21 cellular contexts compared by ENCODE assay signal in the genomic region with DNA sequence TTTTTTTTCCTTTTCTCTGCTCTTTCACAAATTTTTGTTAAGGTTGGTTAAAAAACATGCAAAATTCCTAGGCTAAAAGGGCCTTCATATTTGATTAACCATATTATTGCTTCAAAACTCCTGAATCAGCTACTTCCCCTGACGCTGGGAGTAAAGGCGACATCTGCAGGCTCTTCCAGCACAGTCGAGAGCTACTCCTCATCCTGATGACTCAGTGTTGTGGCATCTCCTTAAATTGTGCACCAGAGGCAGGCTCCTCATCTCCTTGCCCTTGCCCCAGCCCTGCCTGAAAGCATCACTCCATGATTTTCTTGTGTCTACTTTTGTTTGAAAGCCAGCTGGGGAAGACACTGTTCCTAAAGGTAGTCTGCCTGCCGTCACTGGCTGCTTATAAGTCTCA. TPM values are rescaled to one million over a fixed set of nuclear protein-coding genes. Genes with fewer than 3 reads are reported as not detected.
A peak's percentile ranks its signal among the peaks of the same experiment; 100 is the strongest.
DNase-seq lines count a peak whose midpoint lies in the region; ATAC-seq, FAIRE-seq and TF ChIP-seq lines count a peak whose summit lies in the region.
"Had no signal": no experiment of that assay in that cellular context is flagged by ENCODE, and none has a peak within 500 bp of the region (broad histone marks: within the 10 kb centered on the region; RNA-seq: fewer than 3 reads in every experiment).

No MANE protein-coding gene starts in this region.

- H3K9ac ChIP-seq in H9 (ENCODE audit: extremely low read depth, insufficient read length, low read length) (no peak overlapping the region), NT2/D1 (ENCODE audit: insufficient read length, low read depth) (no peak overlapping the region), H1 (replicated peaks in 1 of 4; ENCODE audit: extremely low read depth in 1 of 4, low read depth in 3 of 4, low read length in 3 of 4) (no peak overlapping the region)

- TF ChIP-seq POLR2A in H1 (IDR thresholded peaks at IDR 0.05; ENCODE audit: control extremely low read depth in 1 of 2, low read depth in 2 of 2, low read length in 2 of 2), result no peak

- WGBS in H9 (ENCODE audit: extremely low coverage, insufficient read length, low lambda C conversion rate), result no CpG with 5 or more reads among the region's 4 CpGs
- WGBS in H1 (ENCODE audit: extremely low coverage in 1 of 2, insufficient coverage in 1 of 2, insufficient read length in 1 of 2, insufficient replicate concordance in 2 of 2, low coverage in 1 of 2, low lambda C conversion rate in 2 of 2, missing lambda C conversion rate in 1 of 2), 2 experiments, result 71% methylated on average over 4 of the region's 4 CpGs; no CpG with 5 or more reads in 1 of the 2 experiments

- peaks cover 2 to 13% (median 4%) of the 10 kb centered on the region in 3 experiments; a peak in 5 of 7 replicates for H3K36me3 Mint-ChIP-seq in H9 (ENCODE audit: insufficient read depth in 1 of 3, low read depth in 3 of 3)
- H3K36me3 Mint-ChIP-seq in activated T-helper 1 cell treated with anti-CD3 and anti-CD28 coated beads, Interleukin-12 subunit alpha, Interleukin-12 subunit beta, Interleukin-2, Interleukin-4 antibody, amounts not matched to agents 30 ng/mL and 10 ng/mL and 1 ng/mL, durations not matched to agents 14 hours and 24 hours and 36 hours (ENCODE audit: low read depth), result no peaks in the 10 kb centered on the region
- H3K36me3 Mint-ChIP-seq in endothelial cell (ENCODE audit: low read depth, unreplicated experiment), result peaks cover 5% of the 10 kb centered on the region
- H3K36me3 Mint-ChIP-seq: CD4-positive, CD25-positive, alpha-beta regulatory T cell had no signal

- no peak overlapping the region for H4K5ac ChIP-seq in H9 (ENCODE audit: insufficient read length, low read depth, low read length)
- H4K5ac ChIP-seq in H1 (ENCODE audit: insufficient read length, low read depth, low read length), result no peak overlapping the region

- no peak for TF ChIP-seq EP300 in H1 (IDR thresholded peaks at IDR 0.05; ENCODE audit: borderline replicate concordance in 1 of 2, low read depth in 2 of 2, low read length in 2 of 2)

- POLR2A ChIA-PET in H1 (lab: Charles Lee; ENCODE audit: partially characterized antibody), result no interaction called here

- H3K4me1 ChIP-seq in H9 (ENCODE audit: insufficient read depth, low read length), result no peaks in the 10 kb centered on the region
- no peaks in the 10 kb centered on the region for H3K4me1 ChIP-seq in NT2/D1 (ENCODE audit: insufficient read depth, insufficient read length)
- no peaks in the 10 kb centered on the region for H3K4me1 ChIP-seq in H1 (replicated peaks in 1 of 4; ENCODE audit: control insufficient read depth in 3 of 4, insufficient read depth in 4 of 4, low read length in 3 of 4)
- H3K4me1 ChIP-seq: A549, SJSA1 had no signal

- H3K4ac ChIP-seq in H9 (ENCODE audit: low read depth, low read length) (no peak overlapping the region), H1 (replicated peaks; ENCODE audit: insufficient read length, low read depth, low read length) (no peak overlapping the region)

- H2BK120ac ChIP-seq in H9 (ENCODE audit: low read depth, low read length, poor library complexity, severe bottlenecking), result no peak overlapping the region
- no peak overlapping the region for H2BK120ac ChIP-seq in H1 (replicated peaks; ENCODE audit: low read depth, low read length)

- H2AK5ac ChIP-seq in H9 (ENCODE audit: insufficient read length, low read length) (no peak overlapping the region), H1 (ENCODE audit: low read depth, low read length) (no peak overlapping the region)

- H3K27me3 Mint-ChIP-seq in H9 (ENCODE audit: low read depth) (peaks cover 91% of the 10 kb centered on the region), endothelial cell (ENCODE audit: unreplicated experiment) (no peaks in the 10 kb centered on the region)
- H3K27me3 Mint-ChIP-seq in activated T-helper 1 cell treated with anti-CD3 and anti-CD28 coated beads, Interleukin-12 subunit alpha, Interleukin-12 subunit beta, Interleukin-2, Interleukin-4 antibody, amounts not matched to agents 30 ng/mL and 10 ng/mL and 1 ng/mL, durations not matched to agents 14 hours and 24 hours and 36 hours (ENCODE audit: insufficient read depth), result no peaks in the 10 kb centered on the region
- H3K27me3 Mint-ChIP-seq: CD4-positive, CD25-positive, alpha-beta regulatory T cell had no signal

- H3K9me3 Mint-ChIP-seq in H9 (peaks cover 23 to 35% of the 10 kb centered on the region in 2 experiments), endothelial cell (ENCODE audit: unreplicated experiment) (peaks cover 14% of the 10 kb centered on the region)
- no peaks in the 10 kb centered on the region for H3K9me3 Mint-ChIP-seq in activated T-helper 1 cell treated with anti-CD3 and anti-CD28 coated beads, Interleukin-12 subunit alpha, Interleukin-12 subunit beta, Interleukin-2, Interleukin-4 antibody, amounts not matched to agents 30 ng/mL and 10 ng/mL and 1 ng/mL, durations not matched to agents 14 hours and 24 hours and 36 hours

- H3T11ph ChIP-seq in H9 (ENCODE audit: low read length), result no peak overlapping the region

- H3K79me1 ChIP-seq in H9 (ENCODE audit: insufficient read depth, low read depth, low read length, poor library complexity, severe bottlenecking), result no peaks in the 10 kb centered on the region
- H3K79me1 ChIP-seq in H1 (ENCODE audit: low read depth, low read length), result no peaks in the 10 kb centered on the region

- intact Hi-C loops in activated T-helper 1 cell treated with anti-CD3 and anti-CD28 coated beads, Interleukin-12 subunit alpha, Interleukin-12 subunit beta, Interleukin-2, Interleukin-4 antibody, amounts not matched to agents 30 ng/mL and 10 ng/mL and 1 ng/mL, durations not matched to agents 14 hours and 24 hours and 36 hours (cut with micrococcal nuclease), result no loop called here

- H3K4me3 Mint-ChIP-seq in H9 (no peak overlapping the region), endothelial cell (ENCODE audit: unreplicated experiment) (no peak overlapping the region)
- no peak overlapping the region for H3K4me3 Mint-ChIP-seq in activated T-helper 1 cell treated with anti-CD3 and anti-CD28 coated beads, Interleukin-12 subunit alpha, Interleukin-12 subunit beta, Interleukin-2, Interleukin-4 antibody, amounts not matched to agents 30 ng/mL and 10 ng/mL and 1 ng/mL, durations not matched to agents 14 hours and 24 hours and 36 hours
- H3K4me3 Mint-ChIP-seq: CD4-positive, CD25-positive, alpha-beta regulatory T cell had no signal

- CTCF ChIA-PET in H1 (lab: Charles Lee; ENCODE audit: partially characterized antibody), result no interaction called here

- ATAC-seq in GM21528 (IDR thresholded peaks at IDR 0.05; ENCODE audit: low FRiP score, unreplicated experiment), result no peak
- ATAC-seq: A549, Panc1 had no signal

- H4K20me1 ChIP-seq in H9 (ENCODE audit: control insufficient read depth, insufficient read depth, insufficient read length) (no peaks in the 10 kb centered on the region), H1 (replicated peaks in 1 of 2; ENCODE audit: control insufficient read depth in 1 of 2, insufficient read depth in 2 of 2, low read length in 2 of 2) (peaks cover 0 to 1% of the 10 kb centered on the region in 2 experiments)

- H4K91ac ChIP-seq in H9 (ENCODE audit: insufficient read length, low read depth, low read length) (no peak overlapping the region), H1 (replicated peaks; ENCODE audit: insufficient read length, low read length) (no peak overlapping the region)

- H2BK12ac ChIP-seq in H9 (ENCODE audit: insufficient read length, low read depth, low read length), result no peak overlapping the region
- no peak overlapping the region for H2BK12ac ChIP-seq in H1 (ENCODE audit: low read depth, low read length)

- DNase-seq in A172 (ENCODE audit: low spot score) (peak; percentile 53), H9 (peak; percentile 47), NT2/D1 (ENCODE audit: low read depth, low spot score) (peak; percentile 72), H1 (ENCODE audit: low read depth in 1 of 2, low spot score in 2 of 2) (no peak), GM20000 (ENCODE audit: low spot score) (no peak), endothelial cell (ENCODE audit: low spot score) (no peak)
- DNase-seq in activated T-helper 1 cell treated with anti-CD3 and anti-CD28 coated beads, Interleukin-12 subunit alpha, Interleukin-12 subunit beta, Interleukin-2, Interleukin-4 antibody, amounts not matched to agents 30 ng/mL and 10 ng/mL and 1 ng/mL, durations not matched to agents 14 hours and 24 hours and 36 hours (ENCODE audit: low spot score), result no peak
- DNase-seq: Calu3; CD4-positive, CD25-positive, alpha-beta regulatory T cell; NCI-H1105 treated with DMSO at 0.1 percent for 48 hours; NCI-H187; NCI-H446 had no signal

- H3K56ac ChIP-seq in H9 (ENCODE audit: insufficient read length, low read depth, low read length) (no peak overlapping the region), H1 (replicated peaks; ENCODE audit: insufficient read length, low read depth, low read length) (no peak overlapping the region)

- H3K18ac ChIP-seq in H9 (ENCODE audit: insufficient read length, low read depth, low read length), result no peak overlapping the region
- H3K18ac ChIP-seq in H1 (ENCODE audit: extremely low read depth, low read length), result no peak overlapping the region

- H2BK5ac ChIP-seq in H9 (ENCODE audit: insufficient read length, low read length), result no peak overlapping the region
- no peak overlapping the region for H2BK5ac ChIP-seq in H1 (ENCODE audit: low read depth, low read length)

- H3K23ac ChIP-seq in H9 (ENCODE audit: insufficient read length, low read depth, low read length) (no peak overlapping the region), H1 (ENCODE audit: insufficient read length) (no peak overlapping the region)

- no peak overlapping the region for H3K14ac ChIP-seq in H9 (ENCODE audit: insufficient read depth, low read length)
- H3K14ac ChIP-seq in H1 (ENCODE audit: insufficient read length), result no peak overlapping the region

- H3K4me2 ChIP-seq in H9 (ENCODE audit: insufficient read depth, insufficient read length, low read length), result no peak overlapping the region
- no peak overlapping the region for H3K4me2 ChIP-seq in H1 (ENCODE audit: insufficient read depth in 1 of 2, low read depth in 2 of 2, low read length in 2 of 2)
- H3K4me2 ChIP-seq: A549 had no signal

- H2AFZ ChIP-seq in H9 (ENCODE audit: low read length) (no peak overlapping the region), H1 (ENCODE audit: low read length) (no peak overlapping the region)

- H3K9me3 ChIP-seq in H9 (ENCODE audit: control insufficient read depth, low read depth, low read length), result no peaks in the 10 kb centered on the region
- H3K9me3 ChIP-seq in NT2/D1 (ENCODE audit: insufficient read depth, low read length), result peaks cover 15% of the 10 kb centered on the region
- 0 out of 4 replicates have a peak, but pooled peaks cover 0 to 8% of the 10 kb centered on the region in 2 experiments for H3K9me3 ChIP-seq in H1 (ENCODE audit: insufficient read depth in 2 of 2, low read depth in 1 of 2, low read length in 1 of 2)
- H3K9me3 ChIP-seq: A549 had no signal

- no peaks in the 10 kb centered on the region for H3K23me2 ChIP-seq in H9 (ENCODE audit: insufficient read length, low read depth, low read length, poor library complexity, severe bottlenecking)
- no peaks in the 10 kb centered on the region for H3K23me2 ChIP-seq in H1 (ENCODE audit: low read depth, low read length)

- no peaks in the 10 kb centered on the region for H3K79me2 ChIP-seq in H9 (ENCODE audit: insufficient read depth, low read length)
- no peaks in the 10 kb centered on the region for H3K79me2 ChIP-seq in H1 (ENCODE audit: control insufficient read depth in 1 of 2, insufficient read depth in 2 of 2, low read length in 2 of 2)

- H3K4me1 Mint-ChIP-seq in H9 (peaks cover 5 to 6% of the 10 kb centered on the region in 2 experiments; a peak in 2 of 4 replicates), endothelial cell (ENCODE audit: unreplicated experiment) (no peaks in the 10 kb centered on the region)
- H3K4me1 Mint-ChIP-seq in activated T-helper 1 cell treated with anti-CD3 and anti-CD28 coated beads, Interleukin-12 subunit alpha, Interleukin-12 subunit beta, Interleukin-2, Interleukin-4 antibody, amounts not matched to agents 30 ng/mL and 10 ng/mL and 1 ng/mL, durations not matched to agents 14 hours and 24 hours and 36 hours (ENCODE audit: low read depth), result no peaks in the 10 kb centered on the region
- H3K4me1 Mint-ChIP-seq: CD4-positive, CD25-positive, alpha-beta regulatory T cell had no signal

- peak; percentile 2 to 12; a peak in 1 of 4 replicates for TF ChIP-seq RAD21 in H1 (IDR thresholded peaks at IDR 0.05 in 1 of 2, conservative IDR thresholded peaks at IDR 0.05 in 1 of 2; ENCODE audit: low read depth in 2 of 2, low read length in 2 of 2)

- no peak overlapping the region for H2BK15ac ChIP-seq in H9 (ENCODE audit: low read depth, low read length)
- H2BK15ac ChIP-seq in H1 (ENCODE audit: low read length), result no peak overlapping the region

- H2BK20ac ChIP-seq in H9 (ENCODE audit: low read depth, low read length, poor library complexity, severe bottlenecking) (no peak overlapping the region), H1 (ENCODE audit: low read length) (no peak overlapping the region)

- H3K27ac ChIP-seq in H9 (ENCODE audit: insufficient read length, low read depth, low read length) (no peak overlapping the region), H1 (ENCODE audit: low read depth, low read length) (no peak overlapping the region)
- H3K27ac ChIP-seq: A549, SJSA1 had no signal

- no peaks in the 10 kb centered on the region for H3K27me3 ChIP-seq in H9 (ENCODE audit: insufficient read depth, low read length)
- no peaks in the 10 kb centered on the region for H3K27me3 ChIP-seq in NT2/D1 (ENCODE audit: insufficient read depth, insufficient read length)
- peaks cover 0 to 7% (median 1%) of the 10 kb centered on the region in 4 experiments; a peak in 3 of 7 replicates for H3K27me3 ChIP-seq in H1 (replicated peaks in 1 of 4; ENCODE audit: control insufficient read depth in 3 of 4, extremely low read depth in 1 of 4, insufficient read depth in 3 of 4, low read length in 3 of 4)

- FAIRE-seq in H1 (lab: Jason Lieb, UNC), result no peak
- FAIRE-seq: A549, G401.6, GM12891, GM19239, HTR-8/SVneo had no signal

- TF ChIP-seq CTCF in H9 (conservative IDR thresholded peaks at IDR 0.05) (peak; percentile 11; the same call in 1 of the 3 replicates), H1 (IDR thresholded peaks at IDR 0.05; ENCODE audit: control extremely low read depth in 1 of 3, insufficient read depth in 1 of 3, low read depth in 1 of 3, low read length in 3 of 3) (peak in 1 of 3 experiments; percentile 11; a peak in 1 of 4 replicates), GM20000 (IDR thresholded peaks at IDR 0.05; ENCODE audit: extremely low read depth, missing control alignments) (no peak), endothelial cell (IDR thresholded peaks at IDR 0.05; ENCODE audit: unreplicated experiment) (no peak)

- H4K8ac ChIP-seq in H9 (replicated peaks; ENCODE audit: insufficient read length, low read depth, low read length) (no peak overlapping the region), H1 (ENCODE audit: extremely low read depth, insufficient read depth, low read length) (no peak overlapping the region)

- H3K27ac Mint-ChIP-seq in H9 (no peak overlapping the region), endothelial cell (ENCODE audit: unreplicated experiment) (no peak overlapping the region)
- no peak overlapping the region for H3K27ac Mint-ChIP-seq in activated T-helper 1 cell treated with anti-CD3 and anti-CD28 coated beads, Interleukin-12 subunit alpha, Interleukin-12 subunit beta, Interleukin-2, Interleukin-4 antibody, amounts not matched to agents 30 ng/mL and 10 ng/mL and 1 ng/mL, durations not matched to agents 14 hours and 24 hours and 36 hours
- H3K27ac Mint-ChIP-seq: CD4-positive, CD25-positive, alpha-beta regulatory T cell had no signal

- H3K36me3 ChIP-seq in NT2/D1 (ENCODE audit: insufficient read depth, insufficient read length, low read length) (no peaks in the 10 kb centered on the region), H1 (ENCODE audit: control insufficient read depth in 2 of 4, insufficient read depth in 4 of 4, low read length in 3 of 4) (no peaks in the 10 kb centered on the region)
- H3K36me3 ChIP-seq: SJSA1 had no signal

- H3K4me3 ChIP-seq in NT2/D1 (ENCODE audit: insufficient read length, low read depth) (no peak overlapping the region), H1 (ENCODE audit: extremely low read depth in 1 of 4, insufficient read depth in 2 of 4, low read depth in 3 of 4, low read length in 4 of 4) (no peak overlapping the region)
- H3K4me3 ChIP-seq: A549, SJSA1 had no signal

RNA-seq across cellular contexts. Expression of gene SOX1, which starts 24.5 kb away (rescaled TPM):
- total RNA-seq in A172 (2014; rRNA removed; shearing (Covaris generic)), result not detected in 2 replicates
- total RNA-seq in H9 (2021) (0.09 and 0.17 TPM in 2 replicates), endothelial cell (ENCODE audit: unreplicated experiment) (1.7 TPM)
- 0.09 and 0.11 TPM in 2 replicates for total RNA-seq in H1 (2021; fragmentation: NEBNext Ultra II Directional; extraction: Animal tissue kit (Norgen Biotek cat#: 25700))
- 0.03 and 0.05 TPM in 2 replicates for polyA plus RNA-seq in H1 (2011; rRNA removed)
- polyA plus RNA-seq in H1 (2011; cell fraction: cytosol; rRNA removed), result 0.04 TPM
- 0.11 TPM for polyA plus RNA-seq in H1 (2011; cell fraction: nucleus; rRNA removed)
- polyA plus RNA-seq in H1 (2012, experiment 1 of 2), result 0.09 to 0.11 TPM (median 0.09 TPM) in 3 of 4 replicates, not detected in the other
- polyA plus RNA-seq in H1 (2012, experiment 2 of 2), result 0.20 TPM
- 0.08 TPM for polyA plus RNA-seq in H1 (2013, experiment 1 of 2)
- polyA plus RNA-seq in H1 (2013, experiment 2 of 2), result 0.06 TPM
- polyA minus RNA-seq in H1 (2011; rRNA and poly(A)+ RNA removed), result 0.07 TPM in 1 of 2 replicates, not detected in the other
- polyA minus RNA-seq in H1 (2011; cell fraction: cytosol; rRNA and poly(A)+ RNA removed), result not detected
- polyA minus RNA-seq in H1 (2011; cell fraction: nucleus; rRNA and poly(A)+ RNA removed), result 0.20 TPM
- total RNA-seq in activated T-helper 1 cell treated with anti-CD3 and anti-CD28 coated beads, Interleukin-12 subunit alpha, Interleukin-12 subunit beta, Interleukin-2, Interleukin-4 antibody, amounts not matched to agents 30 ng/mL and 10 ng/mL and 1 ng/mL, durations not matched to agents 14 hours and 24 hours and 36 hours, result not detected in 2 replicates
- total RNA-seq: Calu3; CD4-positive, CD25-positive, alpha-beta regulatory T cell; H4; SJSA1 had no signal
- polyA plus RNA-seq: A549; CD4-positive, CD25-positive, alpha-beta regulatory T cell had no signal

Comparison
In these comparisons a context has a peak if more than half of its experiments do, and no peak if none do; other contexts are left out.
1. DNase-seq: peak in A172 (single experiment), H9 (single experiment) and NT2/D1 (single experiment); none in H1 (0 of 2), activated T-helper 1 cell treated with anti-CD3 and anti-CD28 coated beads, Interleukin-12 subunit alpha, Interleukin-12 subunit beta, Interleukin-2, Interleukin-4 antibody, amounts not matched to agents 30 ng/mL and 10 ng/mL and 1 ng/mL, durations not matched to agents 14 hours and 24 hours and 36 hours (single experiment), GM20000 (single experiment) and endothelial cell (single experiment).